ENCODE assay signal across 1 cellular context in the genomic region with DNA sequence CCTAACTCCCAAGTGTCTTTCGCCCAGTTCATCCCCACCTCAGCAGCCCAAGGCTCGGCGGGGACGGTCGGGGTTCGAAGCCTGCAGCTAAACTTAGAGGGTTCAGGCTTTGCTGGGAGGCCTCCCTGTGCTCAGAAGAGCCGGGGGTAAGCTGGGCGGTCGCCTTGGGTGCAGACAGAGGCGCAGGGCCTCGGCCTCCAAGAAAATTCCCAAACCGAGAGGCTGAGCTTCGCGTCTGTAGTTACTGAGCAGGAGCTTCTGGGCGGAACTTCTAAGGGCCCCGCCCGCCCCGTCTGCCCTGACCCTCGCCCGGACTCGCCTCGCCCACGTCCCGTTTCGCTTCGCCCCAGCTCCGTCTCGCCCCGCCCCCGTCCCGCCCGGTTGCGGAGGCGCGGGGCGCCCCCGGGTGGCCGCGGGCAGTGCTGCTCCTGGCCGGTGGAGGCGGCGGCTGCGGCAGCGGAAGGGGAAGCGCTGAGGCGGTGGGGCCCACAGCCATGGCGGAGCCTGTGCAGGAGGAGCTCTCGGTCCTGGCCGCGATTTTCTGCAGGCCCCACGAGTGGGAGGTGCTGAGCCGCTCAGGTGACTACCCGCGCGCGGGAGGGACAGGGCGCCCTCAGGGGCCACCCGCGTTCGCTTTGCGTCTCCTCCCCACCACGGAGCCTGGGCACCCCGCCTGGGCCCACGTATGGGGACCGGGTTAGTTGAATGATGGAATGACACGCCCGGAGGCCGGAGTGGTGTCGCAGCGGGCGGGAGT.
TF ChIP-seq lines count a peak whose summit lies in the region.

A gene with protein sequence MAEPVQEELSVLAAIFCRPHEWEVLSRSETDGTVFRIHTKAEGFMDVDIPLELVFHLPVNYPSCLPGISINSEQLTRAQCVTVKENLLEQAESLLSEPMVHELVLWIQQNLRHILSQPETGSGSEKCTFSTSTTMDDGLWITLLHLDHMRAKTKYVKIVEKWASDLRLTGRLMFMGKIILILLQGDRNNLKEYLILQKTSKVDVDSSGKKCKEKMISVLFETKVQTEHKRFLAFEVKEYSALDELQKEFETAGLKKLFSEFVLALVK (plus strand): TSS at position 474 of the 757 bp plus-strand sequence. CDS start 21 bp downstream, at position 495.

TF ChIP-seq in K562, 482 proteins besides CTCF, POLR2A, EP300 and RAD21 (continued from another document and continues in another):
- TF ChIP-seq, protein P1, sequence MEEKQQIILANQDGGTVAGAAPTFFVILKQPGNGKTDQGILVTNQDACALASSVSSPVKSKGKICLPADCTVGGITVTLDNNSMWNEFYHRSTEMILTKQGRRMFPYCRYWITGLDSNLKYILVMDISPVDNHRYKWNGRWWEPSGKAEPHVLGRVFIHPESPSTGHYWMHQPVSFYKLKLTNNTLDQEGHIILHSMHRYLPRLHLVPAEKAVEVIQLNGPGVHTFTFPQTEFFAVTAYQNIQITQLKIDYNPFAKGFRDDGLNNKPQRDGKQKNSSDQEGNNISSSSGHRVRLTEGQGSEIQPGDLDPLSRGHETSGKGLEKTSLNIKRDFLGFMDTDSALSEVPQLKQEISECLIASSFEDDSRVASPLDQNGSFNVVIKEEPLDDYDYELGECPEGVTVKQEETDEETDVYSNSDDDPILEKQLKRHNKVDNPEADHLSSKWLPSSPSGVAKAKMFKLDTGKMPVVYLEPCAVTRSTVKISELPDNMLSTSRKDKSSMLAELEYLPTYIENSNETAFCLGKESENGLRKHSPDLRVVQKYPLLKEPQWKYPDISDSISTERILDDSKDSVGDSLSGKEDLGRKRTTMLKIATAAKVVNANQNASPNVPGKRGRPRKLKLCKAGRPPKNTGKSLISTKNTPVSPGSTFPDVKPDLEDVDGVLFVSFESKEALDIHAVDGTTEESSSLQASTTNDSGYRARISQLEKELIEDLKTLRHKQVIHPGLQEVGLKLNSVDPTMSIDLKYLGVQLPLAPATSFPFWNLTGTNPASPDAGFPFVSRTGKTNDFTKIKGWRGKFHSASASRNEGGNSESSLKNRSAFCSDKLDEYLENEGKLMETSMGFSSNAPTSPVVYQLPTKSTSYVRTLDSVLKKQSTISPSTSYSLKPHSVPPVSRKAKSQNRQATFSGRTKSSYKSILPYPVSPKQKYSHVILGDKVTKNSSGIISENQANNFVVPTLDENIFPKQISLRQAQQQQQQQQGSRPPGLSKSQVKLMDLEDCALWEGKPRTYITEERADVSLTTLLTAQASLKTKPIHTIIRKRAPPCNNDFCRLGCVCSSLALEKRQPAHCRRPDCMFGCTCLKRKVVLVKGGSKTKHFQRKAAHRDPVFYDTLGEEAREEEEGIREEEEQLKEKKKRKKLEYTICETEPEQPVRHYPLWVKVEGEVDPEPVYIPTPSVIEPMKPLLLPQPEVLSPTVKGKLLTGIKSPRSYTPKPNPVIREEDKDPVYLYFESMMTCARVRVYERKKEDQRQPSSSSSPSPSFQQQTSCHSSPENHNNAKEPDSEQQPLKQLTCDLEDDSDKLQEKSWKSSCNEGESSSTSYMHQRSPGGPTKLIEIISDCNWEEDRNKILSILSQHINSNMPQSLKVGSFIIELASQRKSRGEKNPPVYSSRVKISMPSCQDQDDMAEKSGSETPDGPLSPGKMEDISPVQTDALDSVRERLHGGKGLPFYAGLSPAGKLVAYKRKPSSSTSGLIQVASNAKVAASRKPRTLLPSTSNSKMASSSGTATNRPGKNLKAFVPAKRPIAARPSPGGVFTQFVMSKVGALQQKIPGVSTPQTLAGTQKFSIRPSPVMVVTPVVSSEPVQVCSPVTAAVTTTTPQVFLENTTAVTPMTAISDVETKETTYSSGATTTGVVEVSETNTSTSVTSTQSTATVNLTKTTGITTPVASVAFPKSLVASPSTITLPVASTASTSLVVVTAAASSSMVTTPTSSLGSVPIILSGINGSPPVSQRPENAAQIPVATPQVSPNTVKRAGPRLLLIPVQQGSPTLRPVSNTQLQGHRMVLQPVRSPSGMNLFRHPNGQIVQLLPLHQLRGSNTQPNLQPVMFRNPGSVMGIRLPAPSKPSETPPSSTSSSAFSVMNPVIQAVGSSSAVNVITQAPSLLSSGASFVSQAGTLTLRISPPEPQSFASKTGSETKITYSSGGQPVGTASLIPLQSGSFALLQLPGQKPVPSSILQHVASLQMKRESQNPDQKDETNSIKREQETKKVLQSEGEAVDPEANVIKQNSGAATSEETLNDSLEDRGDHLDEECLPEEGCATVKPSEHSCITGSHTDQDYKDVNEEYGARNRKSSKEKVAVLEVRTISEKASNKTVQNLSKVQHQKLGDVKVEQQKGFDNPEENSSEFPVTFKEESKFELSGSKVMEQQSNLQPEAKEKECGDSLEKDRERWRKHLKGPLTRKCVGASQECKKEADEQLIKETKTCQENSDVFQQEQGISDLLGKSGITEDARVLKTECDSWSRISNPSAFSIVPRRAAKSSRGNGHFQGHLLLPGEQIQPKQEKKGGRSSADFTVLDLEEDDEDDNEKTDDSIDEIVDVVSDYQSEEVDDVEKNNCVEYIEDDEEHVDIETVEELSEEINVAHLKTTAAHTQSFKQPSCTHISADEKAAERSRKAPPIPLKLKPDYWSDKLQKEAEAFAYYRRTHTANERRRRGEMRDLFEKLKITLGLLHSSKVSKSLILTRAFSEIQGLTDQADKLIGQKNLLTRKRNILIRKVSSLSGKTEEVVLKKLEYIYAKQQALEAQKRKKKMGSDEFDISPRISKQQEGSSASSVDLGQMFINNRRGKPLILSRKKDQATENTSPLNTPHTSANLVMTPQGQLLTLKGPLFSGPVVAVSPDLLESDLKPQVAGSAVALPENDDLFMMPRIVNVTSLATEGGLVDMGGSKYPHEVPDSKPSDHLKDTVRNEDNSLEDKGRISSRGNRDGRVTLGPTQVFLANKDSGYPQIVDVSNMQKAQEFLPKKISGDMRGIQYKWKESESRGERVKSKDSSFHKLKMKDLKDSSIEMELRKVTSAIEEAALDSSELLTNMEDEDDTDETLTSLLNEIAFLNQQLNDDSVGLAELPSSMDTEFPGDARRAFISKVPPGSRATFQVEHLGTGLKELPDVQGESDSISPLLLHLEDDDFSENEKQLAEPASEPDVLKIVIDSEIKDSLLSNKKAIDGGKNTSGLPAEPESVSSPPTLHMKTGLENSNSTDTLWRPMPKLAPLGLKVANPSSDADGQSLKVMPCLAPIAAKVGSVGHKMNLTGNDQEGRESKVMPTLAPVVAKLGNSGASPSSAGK (IDR thresholded peaks at IDR 0.05), result peak; percentile 77
- TF ChIP-seq FOXK1 (CRISPR knock-in tag; IDR thresholded peaks at IDR 0.05; ENCODE audit: borderline replicate concordance) (peak; percentile 53; the same call in 1 of the 2 replicates), ZNF232 (CRISPR knock-in tag; IDR thresholded peaks at IDR 0.05) (peak; percentile 77; the same call in 1 of the 2 replicates), NR3C1 (CRISPR knock-in tag; IDR thresholded peaks at IDR 0.05) (peak; percentile 89), ZNF717 (CRISPR knock-in tag; IDR thresholded peaks at IDR 0.05) (no peak), CBX3 (IDR thresholded peaks at IDR 0.05; ENCODE audit: borderline replicate concordance in 1 of 2, low read length in 2 of 2) (peak in 1 of 2 experiments; percentile 70; a peak in 1 of 3 replicates), SIN3B (IDR thresholded peaks at IDR 0.05; ENCODE audit: low read depth) (peak; percentile 70), CEBPG (CRISPR knock-in tag; IDR thresholded peaks at IDR 0.05) (0 out of 2 replicates have a peak, but pooled peaks have one; percentile 31), CEBPG (tag; conservative IDR thresholded peaks at IDR 0.05 in 1 of 2, IDR thresholded peaks at IDR 0.05 in 1 of 2) (no peak), PCBP1 (IDR thresholded peaks at IDR 0.05; ENCODE audit: low read depth, low read length, poor library complexity, severe bottlenecking) (peak; percentile 72), SUPT5H (IDR thresholded peaks at IDR 0.05) (peak; percentile 78), TAL1 (IDR thresholded peaks at IDR 0.05) (no peak), NFIC (IDR thresholded peaks at IDR 0.05) (peak; percentile 26; the same call in 1 of the 2 replicates), ZNF184 (CRISPR knock-in tag; IDR thresholded peaks at IDR 0.05) (no peak), ELF4 (CRISPR knock-in tag; IDR thresholded peaks at IDR 0.05) (no peak), MBD2 (IDR thresholded peaks at IDR 0.05; ENCODE audit: borderline replicate concordance, low read depth) (0 out of 2 replicates have a peak, but pooled peaks have one; percentile 11), TEAD1 (CRISPR knock-in tag; IDR thresholded peaks at IDR 0.05) (peak in 1 of 2 experiments; percentile 86; a peak in 1 of 4 replicates), EZH2 (IDR thresholded peaks at IDR 0.05; ENCODE audit: borderline replicate concordance, low read depth, low read length) (no peak), TFAM (CRISPR knock-in tag; conservative IDR thresholded peaks at IDR 0.05) (no peak), BDP1 (IDR thresholded peaks at IDR 0.05; ENCODE audit: insufficient read depth, insufficient read length) (no peak), ZNF408 (CRISPR knock-in tag; IDR thresholded peaks at IDR 0.05; ENCODE audit: low read depth) (no peak), HMGN3 (IDR thresholded peaks at IDR 0.05; ENCODE audit: borderline replicate concordance, extremely low read depth, insufficient read length, low read depth, low read length) (peak; percentile 82), HDAC3 (IDR thresholded peaks at IDR 0.05; ENCODE audit: borderline replicate concordance, partially characterized antibody) (no peak), XRCC4 (IDR thresholded peaks at IDR 0.05; ENCODE audit: extremely low read depth, insufficient read depth, insufficient read length) (no peak), LCOR (CRISPR knock-in tag; IDR thresholded peaks at IDR 0.05) (peak; percentile 34; the same call in 1 of the 2 replicates), MED1 (CRISPR knock-in tag; IDR thresholded peaks at IDR 0.05; ENCODE audit: borderline replicate concordance) (no peak)
- TF ChIP-seq, protein P2, sequence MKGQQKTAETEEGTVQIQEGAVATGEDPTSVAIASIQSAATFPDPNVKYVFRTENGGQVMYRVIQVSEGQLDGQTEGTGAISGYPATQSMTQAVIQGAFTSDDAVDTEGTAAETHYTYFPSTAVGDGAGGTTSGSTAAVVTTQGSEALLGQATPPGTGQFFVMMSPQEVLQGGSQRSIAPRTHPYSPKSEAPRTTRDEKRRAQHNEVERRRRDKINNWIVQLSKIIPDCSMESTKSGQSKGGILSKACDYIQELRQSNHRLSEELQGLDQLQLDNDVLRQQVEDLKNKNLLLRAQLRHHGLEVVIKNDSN (CRISPR knock-in tag; IDR thresholded peaks at IDR 0.05), result peak; percentile 30; the same call in 1 of the 2 replicates
- TF ChIP-seq, protein P3, sequence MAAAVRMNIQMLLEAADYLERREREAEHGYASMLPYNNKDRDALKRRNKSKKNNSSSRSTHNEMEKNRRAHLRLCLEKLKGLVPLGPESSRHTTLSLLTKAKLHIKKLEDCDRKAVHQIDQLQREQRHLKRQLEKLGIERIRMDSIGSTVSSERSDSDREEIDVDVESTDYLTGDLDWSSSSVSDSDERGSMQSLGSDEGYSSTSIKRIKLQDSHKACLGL (CRISPR knock-in tag; IDR thresholded peaks at IDR 0.05; ENCODE audit: borderline replicate concordance, poor library complexity, severe bottlenecking), result no peak
- TF ChIP-seq, protein P4, sequence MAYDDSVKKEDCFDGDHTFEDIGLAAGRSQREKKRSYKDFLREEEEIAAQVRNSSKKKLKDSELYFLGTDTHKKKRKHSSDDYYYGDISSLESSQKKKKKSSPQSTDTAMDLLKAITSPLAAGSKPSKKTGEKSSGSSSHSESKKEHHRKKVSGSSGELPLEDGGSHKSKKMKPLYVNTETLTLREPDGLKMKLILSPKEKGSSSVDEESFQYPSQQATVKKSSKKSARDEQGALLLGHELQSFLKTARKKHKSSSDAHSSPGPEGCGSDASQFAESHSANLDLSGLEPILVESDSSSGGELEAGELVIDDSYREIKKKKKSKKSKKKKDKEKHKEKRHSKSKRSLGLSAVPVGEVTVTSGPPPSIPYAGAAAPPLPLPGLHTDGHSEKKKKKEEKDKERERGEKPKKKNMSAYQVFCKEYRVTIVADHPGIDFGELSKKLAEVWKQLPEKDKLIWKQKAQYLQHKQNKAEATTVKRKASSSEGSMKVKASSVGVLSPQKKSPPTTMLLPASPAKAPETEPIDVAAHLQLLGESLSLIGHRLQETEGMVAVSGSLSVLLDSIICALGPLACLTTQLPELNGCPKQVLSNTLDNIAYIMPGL (CRISPR knock-in tag; IDR thresholded peaks at IDR 0.05), result peak; percentile 92
